ENCODE assay signal across 7 cellular contexts in genomic region chr19:43474986-43475705, GRCh38. TPM values are rescaled to one million over a fixed set of nuclear protein-coding genes. Genes with fewer than 3 reads are reported as not detected.
DNase-seq lines count a peak whose midpoint lies in the region; ATAC-seq and TF ChIP-seq lines count a peak whose summit lies in the region.

No MANE protein-coding gene starts in this region.

- H3K4me1 Mint-ChIP-seq in nephron progenitor cell, result peaks cover 21% of the 10 kb centered on the region

- no peak overlapping the region for H3K27ac ChIP-seq in SJCRH30

- H3K27ac Mint-ChIP-seq in nephron progenitor cell, result no peak overlapping the region

- no peaks in the 10 kb centered on the region for H3K27me3 ChIP-seq in SJCRH30

- DNase-seq in HS-27A (ENCODE audit: low read depth), result peak; percentile 51
- peak; percentile 61 to 63 for DNase-seq in SJCRH30
- DNase-seq in activated naive CD4-positive, alpha-beta T cell (lab: John Stamatoyannopoulos, UW), result peak; percentile 77 to 95 (median 90)
- peak; percentile 92 to 98 for DNase-seq in foreskin fibroblast
- DNase-seq in nephron progenitor cell, result peak; percentile 100
- peak; percentile 95 to 98 (median 96) for DNase-seq in stimulated activated naive CD4-positive, alpha-beta T cell (lab: John Stamatoyannopoulos, UW)

- H3K9me3 Mint-ChIP-seq in nephron progenitor cell, result no peaks in the 10 kb centered on the region

- H3K4me1 ChIP-seq in SJCRH30, result no peaks in the 10 kb centered on the region

- no peaks in the 10 kb centered on the region for H3K36me3 ChIP-seq in SJCRH30

- peaks cover 15% of the 10 kb centered on the region for H3K36me3 Mint-ChIP-seq in nephron progenitor cell (ENCODE audit: low read depth)

- peak; percentile 77 for ATAC-seq in GM18861 (IDR thresholded peaks at IDR 0.05; ENCODE audit: unreplicated experiment)

- H3K4me3 Mint-ChIP-seq in nephron progenitor cell, result peak overlapping the region; percentile 81

- TF ChIP-seq CTCF in foreskin fibroblast (IDR thresholded peaks at IDR 0.05; ENCODE audit: low read depth, low read length), result no peak
- TF ChIP-seq CTCF in nephron progenitor cell (IDR thresholded peaks at IDR 0.05), result no peak

- H3K9me3 ChIP-seq in SJCRH30 (replicated peaks), result no peaks in the 10 kb centered on the region

- H3K4me3 ChIP-seq in SJCRH30 (no peak overlapping the region), foreskin fibroblast (ENCODE audit: low read depth in 1 of 2, low read length in 2 of 2) (peak overlapping the region in 1 of 2 donors; percentile 46)

- H3K27me3 Mint-ChIP-seq in nephron progenitor cell (ENCODE audit: low read depth, poor library complexity), result peaks cover 17% of the 10 kb centered on the region

RNA-seq across cellular contexts. Expression of gene LYPD3, which starts 9.7 kb away (rescaled TPM):
- total RNA-seq in SJCRH30 (2014; rRNA removed; shearing (Covaris generic)), result not detected in 2 replicates

RNA-seq across cellular contexts. Expression of gene PHLDB3, which starts 29.4 kb away (rescaled TPM):
- 4.4 and 5.2 TPM in 2 replicates for total RNA-seq in SJCRH30 (2014; rRNA removed; shearing (Covaris generic))

RNA-seq across cellular contexts. Expression of gene ETHE1, which starts 51.9 kb away (rescaled TPM):
- 11.5 and 12.2 TPM in 2 replicates for total RNA-seq in SJCRH30 (2014; rRNA removed; shearing (Covaris generic))

RNA-seq across cellular contexts. Expression of gene ZNF575, which starts 57.8 kb away (rescaled TPM):
- total RNA-seq in SJCRH30 (2014; rRNA removed; shearing (Covaris generic)), result not detected in 2 replicates
